20 cellular contexts compared by ENCODE assay signal in genomic region chr17:8105957-8106398, GRCh38. TPM values are rescaled to one million over a fixed set of nuclear protein-coding genes. Genes with fewer than 3 reads are reported as not detected.
DNase-seq lines count a peak whose midpoint lies in the region; ATAC-seq, FAIRE-seq and TF ChIP-seq lines count a peak whose summit lies in the region.
"Had no signal": no experiment of that assay in that cellular context is flagged by ENCODE, and none has a peak within 500 bp of the region (broad histone marks: within the 10 kb centered on the region; RNA-seq: fewer than 3 reads in every experiment).

No MANE protein-coding gene starts in this region.

- FAIRE-seq in A549 (lab: Jason Lieb, UNC), result no peak

- 72% methylated on average over 5 of the region's 5 CpGs for WGBS in A549 (ENCODE audit: missing lambda C conversion rate)
- WGBS in H9 (ENCODE audit: extremely low coverage, insufficient read length, low lambda C conversion rate), result no CpG with 5 or more reads among the region's 5 CpGs
- WGBS in esophagus squamous epithelium, 2 donors, result 36 to 43% methylated on average over 5 of the region's 5 CpGs
- 58 to 68% (median 64%) methylated on average over 5 of the region's 5 CpGs for WGBS in psoas muscle, 3 donors

- TF ChIP-seq RAD21 in A549 (conservative IDR thresholded peaks at IDR 0.05 in 1 of 2, IDR thresholded peaks at IDR 0.05 in 1 of 2), result no peak

- TF ChIP-seq EP300 in A549 (IDR thresholded peaks at IDR 0.05), result no peak

- H3K23me2 ChIP-seq in H9 (ENCODE audit: insufficient read length, low read depth, low read length, poor library complexity, severe bottlenecking), result peaks cover 6% of the 10 kb centered on the region

- H3K9me3 Mint-ChIP-seq in H9, result no peaks in the 10 kb centered on the region
- no peaks in the 10 kb centered on the region for H3K9me3 Mint-ChIP-seq in naive thymus-derived CD8-positive, alpha-beta T cell
- H3K9me3 Mint-ChIP-seq: activated naive CD4-positive, alpha-beta T cell treated with anti-CD3 and anti-CD28 coated beads, Interleukin-2, amount 50 U/mL, for 72 hours; endodermal cell; stimulated activated naive CD8-positive, alpha-beta T cell treated with anti-CD3 and anti-CD28 coated beads, Interleukin-15, Interleukin-2, amounts not matched to agents 100 ng/mL and 50 ng/mL, for 24 hours had no signal

- H3K4me2 ChIP-seq in A549, result no peak overlapping the region
- no peak overlapping the region for H3K4me2 ChIP-seq in H9 (ENCODE audit: insufficient read depth, insufficient read length, low read length)

- no peak overlapping the region for H3K4me3 Mint-ChIP-seq in H9
- H3K4me3 Mint-ChIP-seq in naive thymus-derived CD8-positive, alpha-beta T cell, result no peak overlapping the region
- H3K4me3 Mint-ChIP-seq: endodermal cell; stimulated activated naive CD8-positive, alpha-beta T cell treated with anti-CD3 and anti-CD28 coated beads, Interleukin-15, Interleukin-2, amounts not matched to agents 100 ng/mL and 50 ng/mL, for 24 hours had no signal

- CTCF ChIA-PET in A549 (lab: Yijun Ruan, JAX), result interaction anchor here (1.1 to 24.1 kb wide), 4 partner anchors 11 to 195 kb away, joined by 4 to 1490 read pairs (median 229); partner anchors contain the start of genes ALOX12B and ALOXE3

- peak overlapping the region; percentile 27 to 32; a peak in 3 of 6 replicates for H3K27ac ChIP-seq in A549
- no peak overlapping the region for H3K27ac ChIP-seq in H9 (ENCODE audit: insufficient read length, low read depth, low read length)
- H3K27ac ChIP-seq in esophagus squamous epithelium, result peak overlapping the region; percentile 47 to 76 (median 52)
- no peak overlapping the region for H3K27ac ChIP-seq in psoas muscle
- H3K27ac ChIP-seq: spleen, vagina had no signal

- DNase-seq in A549 (ENCODE audit: low read depth in 1 of 2, low spot score in 1 of 2), result no peak
- DNase-seq in H9, result no peak
- peak; percentile 88 for DNase-seq in RKO (ENCODE audit: low spot score)
- DNase-seq in esophagus squamous epithelium (lab: John Stamatoyannopoulos, UW), result no peak
- DNase-seq in naive thymus-derived CD8-positive, alpha-beta T cell, result no peak
- no peak for DNase-seq in NCI-H1694 treated with DMSO at 0.1 percent for 48 hours (lab: John Stamatoyannopoulos, UW)
- DNase-seq in psoas muscle, result no peak
- DNase-seq: activated CD8-positive, alpha-beta memory T cell treated with anti-CD3 and anti-CD28 coated beads, Interleukin-2, amount 50 U/mL, for 4 hours; caudate nucleus; DMS153; endodermal cell; glutamatergic neuron; mucosa of descending colon; NCI-H1092; NCI-H2227 treated with DMSO at 0.1 percent for 48 hours; spleen had no signal

- H2BK20ac ChIP-seq in H9 (ENCODE audit: low read depth, low read length, poor library complexity, severe bottlenecking), result no peak overlapping the region

- no peak for TF ChIP-seq CTCF in A549 (IDR thresholded peaks at IDR 0.05)
- no peak for TF ChIP-seq CTCF in H9 (conservative IDR thresholded peaks at IDR 0.05)
- no peak for TF ChIP-seq CTCF in esophagus squamous epithelium (IDR thresholded peaks at IDR 0.05)
- TF ChIP-seq CTCF in psoas muscle (IDR thresholded peaks at IDR 0.05), result no peak

- H3K27me3 ChIP-seq in H9 (ENCODE audit: insufficient read depth, low read length), result peaks cover 3% of the 10 kb centered on the region; the same call in 1 of the 2 replicates
- H3K27me3 ChIP-seq in esophagus squamous epithelium, result peaks cover 0 to 31% (median 2%) of the 10 kb centered on the region in 4 donors
- peaks cover 0 to 25% (median 5%) of the 10 kb centered on the region in 3 donors for H3K27me3 ChIP-seq in psoas muscle (ENCODE audit: insufficient read depth in 3 of 3, low read length in 2 of 3)

- H2BK15ac ChIP-seq in H9 (ENCODE audit: low read depth, low read length), result no peak overlapping the region

- peak overlapping the region; percentile 50 for H3K18ac ChIP-seq in H9 (ENCODE audit: insufficient read length, low read depth, low read length)

- H2BK120ac ChIP-seq in H9 (ENCODE audit: low read depth, low read length, poor library complexity, severe bottlenecking), result no peak overlapping the region

- TF ChIP-seq POLR2A in A549 (IDR thresholded peaks at IDR 0.05; ENCODE audit: low read length) (no peak), esophagus squamous epithelium (IDR thresholded peaks at IDR 0.05) (no peak)

- H3K36me3 ChIP-seq in esophagus squamous epithelium (no peaks in the 10 kb centered on the region), psoas muscle (ENCODE audit: insufficient read depth in 1 of 2, low read depth in 1 of 2) (no peaks in the 10 kb centered on the region)
- H3K36me3 ChIP-seq: spleen, vagina had no signal

- no peak overlapping the region for H2BK12ac ChIP-seq in H9 (ENCODE audit: insufficient read length, low read depth, low read length)

- no peak for ATAC-seq in A549
- ATAC-seq in HG02642 (IDR thresholded peaks at IDR 0.05; ENCODE audit: poor library complexity, unreplicated experiment), result no peak
- ATAC-seq in naive thymus-derived CD8-positive, alpha-beta T cell, result no peak
- no peak for ATAC-seq in psoas muscle
- ATAC-seq: activated naive CD4-positive, alpha-beta T cell treated with anti-CD3 and anti-CD28 coated beads, Interleukin-2, amount 50 U/mL, for 72 hours; mucosa of descending colon had no signal

- H3T11ph ChIP-seq in H9 (ENCODE audit: low read length), result no peak overlapping the region

- no peak overlapping the region for H2AFZ ChIP-seq in H9 (ENCODE audit: low read length)

- H4K20me1 ChIP-seq in H9 (ENCODE audit: control insufficient read depth, insufficient read depth, insufficient read length), result no peaks in the 10 kb centered on the region

- H3K4me3 ChIP-seq in A549 (no peak overlapping the region), esophagus squamous epithelium (no peak overlapping the region), psoas muscle (no peak overlapping the region)
- H3K4me3 ChIP-seq: mucosa of descending colon, spleen, vagina had no signal

- H2BK5ac ChIP-seq in H9 (ENCODE audit: insufficient read length, low read length), result no peak overlapping the region

- no peak overlapping the region for H3K14ac ChIP-seq in H9 (ENCODE audit: insufficient read depth, low read length)

- H3K79me1 ChIP-seq in H9 (ENCODE audit: insufficient read depth, low read depth, low read length, poor library complexity, severe bottlenecking), result no peaks in the 10 kb centered on the region

- peaks cover 54% of the 10 kb centered on the region for H3K27me3 Mint-ChIP-seq in H9 (ENCODE audit: low read depth)
- H3K27me3 Mint-ChIP-seq in naive thymus-derived CD8-positive, alpha-beta T cell, result peaks cover 0 to 5% (median 0%) of the 10 kb centered on the region in 5 donors

- no peak overlapping the region for H4K8ac ChIP-seq in H9 (replicated peaks; ENCODE audit: insufficient read length, low read depth, low read length)

- no peak overlapping the region for H3K4ac ChIP-seq in H9 (ENCODE audit: low read depth, low read length)

- H3K4me1 ChIP-seq in A549 (peaks cover 21% of the 10 kb centered on the region), H9 (ENCODE audit: insufficient read depth, low read length) (no peaks in the 10 kb centered on the region), esophagus squamous epithelium (peaks cover 9 to 69% (median 22%) of the 10 kb centered on the region in 3 donors), psoas muscle (no peaks in the 10 kb centered on the region)

- H3K56ac ChIP-seq in H9 (ENCODE audit: insufficient read length, low read depth, low read length), result no peak overlapping the region

- no peak overlapping the region for H4K5ac ChIP-seq in H9 (ENCODE audit: insufficient read length, low read depth, low read length)

- H3K27ac Mint-ChIP-seq in H9, result peak overlapping the region in 1 of 3 experiments; percentile 16; a peak in 1 of 7 replicates
- peak overlapping the region in 1 of 10 donors; percentile 16 for H3K27ac Mint-ChIP-seq in naive thymus-derived CD8-positive, alpha-beta T cell
- H3K27ac Mint-ChIP-seq: activated naive CD4-positive, alpha-beta T cell treated with anti-CD3 and anti-CD28 coated beads, Interleukin-2, amount 50 U/mL, for 72 hours; endodermal cell had no signal

- no peaks in the 10 kb centered on the region for H3K36me3 Mint-ChIP-seq in H9 (ENCODE audit: insufficient read depth in 1 of 3, low read depth in 3 of 3)
- no peaks in the 10 kb centered on the region for H3K36me3 Mint-ChIP-seq in naive thymus-derived CD8-positive, alpha-beta T cell
- H3K36me3 Mint-ChIP-seq: activated naive CD4-positive, alpha-beta T cell treated with anti-CD3 and anti-CD28 coated beads, Interleukin-2, amount 50 U/mL, for 72 hours had no signal

- no peak overlapping the region for H3K23ac ChIP-seq in H9 (ENCODE audit: insufficient read length, low read depth, low read length)

- H2AK5ac ChIP-seq in H9 (ENCODE audit: insufficient read length, low read length), result no peak overlapping the region

- H3K4me1 Mint-ChIP-seq in H9, result peaks cover 10 to 14% of the 10 kb centered on the region in 2 experiments
- peaks cover 0 to 7% (median 5%) of the 10 kb centered on the region in 4 donors for H3K4me1 Mint-ChIP-seq in naive thymus-derived CD8-positive, alpha-beta T cell

- H3K9me3 ChIP-seq in A549, result no peaks in the 10 kb centered on the region
- H3K9me3 ChIP-seq in H9 (ENCODE audit: control insufficient read depth, low read depth, low read length), result no peaks in the 10 kb centered on the region
- no peaks in the 10 kb centered on the region for H3K9me3 ChIP-seq in esophagus squamous epithelium
- H3K9me3 ChIP-seq in psoas muscle, result no peaks in the 10 kb centered on the region
- H3K9me3 ChIP-seq: mucosa of descending colon, spleen, vagina had no signal

- H3K79me2 ChIP-seq in H9 (ENCODE audit: insufficient read depth, low read length), result no peaks in the 10 kb centered on the region

- H4K91ac ChIP-seq in H9 (ENCODE audit: insufficient read length, low read depth, low read length), result no peak overlapping the region

- no peak overlapping the region for H3K9ac ChIP-seq in H9 (ENCODE audit: extremely low read depth, insufficient read length, low read length)

- POLR2A ChIA-PET in A549 (lab: Yijun Ruan, JAX), result no interaction called here
- POLR2A ChIA-PET in naive thymus-derived CD8-positive, alpha-beta T cell (lab: Charles Lee), result no interaction called here

- intact Hi-C loops in esophagus squamous epithelium (cut with DNase I) (no loop called here), psoas muscle (cut with DNase I) (no loop called here)

RNA-seq across cellular contexts. Expression of gene ALOXE3, which starts 12.3 kb away (rescaled TPM):
- polyA plus RNA-seq in A549 (2011; rRNA removed), result 0.35 and 0.58 TPM in 2 replicates
- 0.50 and 0.57 TPM in 2 replicates for polyA plus RNA-seq in A549 (2012; cell fraction: cytosol; rRNA removed)
- 1.5 TPM in 2 replicates for polyA plus RNA-seq in A549 (2012; cell fraction: nucleus; rRNA removed)
- polyA plus RNA-seq in A549 (2017; fragmentation: RNase III; extraction: RNeasy Plus Mini Kit Qiagen cat#74134 plus additional on column Dnase treatment), result 0.40 to 0.51 TPM (median 0.46 TPM) in 3 replicates
- polyA minus RNA-seq in A549 (2011; rRNA and poly(A)+ RNA removed), result 0.63 and 0.74 TPM in 2 replicates
- 0.13 and 0.42 TPM in 2 replicates for total RNA-seq in H9 (2021)
- total RNA-seq in esophagus squamous epithelium, result 1 to 10 TPM in 2 of 4 donors, under 1 TPM in 1, not detected in 1; 0.30 to 8.8 (median 2.2) TPM
- total RNA-seq in naive thymus-derived CD8-positive, alpha-beta T cell, result under 1 TPM; 0.18 to 0.52 TPM
- polyA plus RNA-seq in naive thymus-derived CD8-positive, alpha-beta T cell, result under 1 TPM in 1 of 3 donors, not detected in 2; 0.13 TPM
- total RNA-seq in psoas muscle, result not detected
- polyA plus RNA-seq in psoas muscle, result under 1 TPM in 1 of 3 donors, not detected in 2; 0.42 TPM
- total RNA-seq: mucosa of descending colon, spleen had no signal

RNA-seq across cellular contexts. Expression of gene HES7, which starts 17.9 kb away (rescaled TPM):
- polyA plus RNA-seq in A549 (2011; rRNA removed) (0.56 and 0.58 TPM in 2 replicates), A549 (2017; fragmentation: RNase III; extraction: RNeasy Plus Mini Kit Qiagen cat#74134 plus additional on column Dnase treatment) (0.67 to 1.4 TPM (median 0.72 TPM) in 3 replicates), psoas muscle (under 1 TPM in 1 of 3 donors, not detected in 2; 0.10 TPM)
- polyA plus RNA-seq in A549 (2012; cell fraction: cytosol; rRNA removed), result 1.9 and 2.5 TPM in 2 replicates
- 5.0 and 10.2 TPM in 2 replicates for polyA plus RNA-seq in A549 (2012; cell fraction: nucleus; rRNA removed)
- polyA minus RNA-seq in A549 (2011; rRNA and poly(A)+ RNA removed), result 0.24 and 0.50 TPM in 2 replicates
- total RNA-seq in H9 (2021) (0.26 and 0.33 TPM in 2 replicates), esophagus squamous epithelium (not detected), psoas muscle (under 1 TPM in 1 of 4 donors, not detected in 3; 0.30 TPM)
- under 1 TPM in 1 of 2 experiments, not detected in 1; 0.30 TPM for total RNA-seq in naive thymus-derived CD8-positive, alpha-beta T cell
- polyA plus RNA-seq in naive thymus-derived CD8-positive, alpha-beta T cell, result not detected
- total RNA-seq: vagina had no signal

RNA-seq across cellular contexts. Expression of gene ALOX12B, which starts 18.5 kb away (rescaled TPM):
- polyA plus RNA-seq in A549 (2011; rRNA removed) (0.63 and 1.0 TPM in 2 replicates), A549 (2017; fragmentation: RNase III; extraction: RNeasy Plus Mini Kit Qiagen cat#74134 plus additional on column Dnase treatment) (1.0 to 1.5 TPM (median 1.3 TPM) in 3 replicates), psoas muscle (not detected)
- 0.59 and 0.84 TPM in 2 replicates for polyA plus RNA-seq in A549 (2012; cell fraction: cytosol; rRNA removed)
- polyA plus RNA-seq in A549 (2012; cell fraction: nucleus; rRNA removed), result 0.73 and 1.0 TPM in 2 replicates
- 0.87 and 3.0 TPM in 2 replicates for polyA minus RNA-seq in A549 (2011; rRNA and poly(A)+ RNA removed)
- total RNA-seq in H9 (2021) (0.86 and 1.2 TPM in 2 replicates), esophagus squamous epithelium (10 to 100 TPM in 2 of 4 donors, 1 to 10 TPM in 1, under 1 TPM in 1; 0.76 to 34.6 (median 10.8) TPM), psoas muscle (not detected)
- total RNA-seq in naive thymus-derived CD8-positive, alpha-beta T cell, result 1 to 10 TPM in 1 of 2 experiments, under 1 TPM in 1; 0.80 to 1.5 TPM
- 1 to 10 TPM in 2 of 3 donors, under 1 TPM in 1; 0.82 to 2.3 (median 1.7) TPM for polyA plus RNA-seq in naive thymus-derived CD8-positive, alpha-beta T cell

RNA-seq across cellular contexts. Expression of gene PER1, which starts 46.2 kb away (rescaled TPM):
- polyA plus RNA-seq in A549 (2011; rRNA removed), result 5.5 and 5.6 TPM in 2 replicates
- polyA plus RNA-seq in A549 (2012; cell fraction: cytosol; rRNA removed), result 7.4 and 10.9 TPM in 2 replicates
- 53.8 and 57.6 TPM in 2 replicates for polyA plus RNA-seq in A549 (2012; cell fraction: nucleus; rRNA removed)
- 6.8 to 8.7 TPM (median 8.4 TPM) in 3 replicates for polyA plus RNA-seq in A549 (2017; fragmentation: RNase III; extraction: RNeasy Plus Mini Kit Qiagen cat#74134 plus additional on column Dnase treatment)
- 13.7 and 34.7 TPM in 2 replicates for polyA minus RNA-seq in A549 (2011; rRNA and poly(A)+ RNA removed)
- total RNA-seq in H9 (2021), result 36.5 and 37.2 TPM in 2 replicates
- 10 to 100 TPM; 33.6 to 95.0 (median 56.3) TPM for total RNA-seq in esophagus squamous epithelium
- total RNA-seq in naive thymus-derived CD8-positive, alpha-beta T cell, result 100 to 1,000 TPM; 148 to 153 TPM
- 10 to 100 TPM in 2 of 3 donors, 1 to 10 TPM in 1; 6.1 to 11.4 (median 10.7) TPM for polyA plus RNA-seq in naive thymus-derived CD8-positive, alpha-beta T cell
- total RNA-seq in psoas muscle, result 100 to 1,000 TPM in 3 of 4 donors, 10 to 100 TPM in 1; 48.9 to 278 (median 166) TPM
- 100 to 1,000 TPM; 133 to 173 (median 145) TPM for polyA plus RNA-seq in psoas muscle

RNA-seq across cellular contexts. Expression of gene VAMP2, which starts 56.8 kb away (rescaled TPM):
- 21.7 and 24.7 TPM in 2 replicates for polyA plus RNA-seq in A549 (2011; rRNA removed)
- 20.5 and 26.1 TPM in 2 replicates for polyA plus RNA-seq in A549 (2012; cell fraction: cytosol; rRNA removed)
- 23.5 and 36.3 TPM in 2 replicates for polyA plus RNA-seq in A549 (2012; cell fraction: nucleus; rRNA removed)
- 19.2 to 23.3 TPM (median 19.3 TPM) in 3 replicates for polyA plus RNA-seq in A549 (2017; fragmentation: RNase III; extraction: RNeasy Plus Mini Kit Qiagen cat#74134 plus additional on column Dnase treatment)
- 8.5 and 9.5 TPM in 2 replicates for polyA minus RNA-seq in A549 (2011; rRNA and poly(A)+ RNA removed)
- total RNA-seq in H9 (2021), result 22.8 and 22.9 TPM in 2 replicates
- total RNA-seq in esophagus squamous epithelium, result 10 to 100 TPM in 3 of 4 donors, 1 to 10 TPM in 1; 6.2 to 20.4 (median 12.0) TPM
- total RNA-seq in naive thymus-derived CD8-positive, alpha-beta T cell, result 100 to 1,000 TPM; 219 to 238 TPM
- polyA plus RNA-seq in naive thymus-derived CD8-positive, alpha-beta T cell, result 10 to 100 TPM; 50.4 to 84.2 (median 64.4) TPM
- 10 to 100 TPM; 39.7 to 59.2 (median 49.8) TPM for total RNA-seq in psoas muscle
- 10 to 100 TPM; 33.2 to 49.5 (median 35.2) TPM for polyA plus RNA-seq in psoas muscle

Comparison
In these comparisons a context has a peak if more than half of its experiments do, and no peak if none do; other contexts are left out.
1. H3K27ac ChIP-seq: peak in A549 (2 of 2) and esophagus squamous epithelium (4 of 4); none in H9 (single experiment) and psoas muscle (single experiment).